In the genomic region with DNA sequence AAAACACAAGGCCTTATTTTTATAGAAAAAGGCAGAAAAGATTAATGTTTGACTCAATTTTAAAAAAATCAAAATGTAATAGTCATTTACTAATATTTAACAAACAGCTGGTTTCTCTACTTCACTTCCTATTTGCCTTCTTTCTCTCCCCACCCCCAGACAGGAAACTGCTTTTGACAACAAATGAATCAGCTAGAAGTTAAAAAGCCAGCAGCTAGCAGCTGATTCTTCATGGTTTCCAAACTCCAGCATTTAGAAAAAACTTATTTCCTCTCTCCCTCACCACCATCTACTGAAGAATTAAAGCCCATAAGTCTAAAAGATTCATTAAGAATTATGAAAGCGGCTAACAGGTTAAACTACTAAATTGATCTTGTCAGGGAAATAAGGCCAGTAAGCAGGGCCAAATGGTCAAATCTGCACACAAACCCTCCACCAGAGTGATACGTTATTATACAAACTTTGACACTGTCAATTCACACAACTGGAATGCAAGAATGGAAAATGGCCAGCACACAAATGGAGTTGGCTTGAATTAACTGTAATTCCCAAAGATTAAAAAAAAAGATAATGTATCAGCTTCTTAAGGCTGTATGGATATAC, we compare ENCODE assay signal across 8 cellular contexts. TPM values are rescaled to one million over a fixed set of nuclear protein-coding genes. Genes with fewer than 3 reads are reported as not detected.
DNase-seq lines count a peak whose midpoint lies in the region; ATAC-seq, FAIRE-seq and TF ChIP-seq lines count a peak whose summit lies in the region.

No MANE protein-coding gene starts in this region.

- H3K27ac Mint-ChIP-seq in activated naive CD8-positive, alpha-beta T cell treated with anti-CD3 and anti-CD28 coated beads for 36 hours: peak overlapping the region; percentile 79

- H3K27me3 ChIP-seq in BJ (ENCODE audit: control insufficient read depth, insufficient read depth, low read length) (no peaks in the 10 kb centered on the region), MG63 (no peaks in the 10 kb centered on the region)

- peak; percentile 35 for ATAC-seq in GM18861 (IDR thresholded peaks at IDR 0.05; ENCODE audit: unreplicated experiment)
- ATAC-seq in GM21723 (IDR thresholded peaks at IDR 0.05; ENCODE audit: unreplicated experiment): no peak

- H3K9me3 Mint-ChIP-seq in activated naive CD8-positive, alpha-beta T cell treated with anti-CD3 and anti-CD28 coated beads for 36 hours: no peaks in the 10 kb centered on the region

- peak; percentile 82 for FAIRE-seq in islet of Langerhans (lab: Jason Lieb, UNC)

- POLR2A ChIA-PET in BJ (lab: Charles Lee): interaction anchor here (1.0 kb wide), 1 partner anchor 37 kb away, joined by 5 read pairs; no protein-coding TSS in a partner anchor

- peak overlapping the region; percentile 61 for H3K4me3 Mint-ChIP-seq in activated naive CD8-positive, alpha-beta T cell treated with anti-CD3 and anti-CD28 coated beads for 36 hours

- TF ChIP-seq CTCF in BJ (IDR thresholded peaks at IDR 0.05; ENCODE audit: insufficient read depth, low read depth, low read length): no peak

- CTCF ChIA-PET in BJ (lab: Yijun Ruan, JAX): no interaction called here

- H3K36me3 ChIP-seq in BJ (ENCODE audit: control insufficient read depth, insufficient read depth, low read length): no peaks in the 10 kb centered on the region; the same call in 1 of the 2 replicates
- peaks cover 41% of the 10 kb centered on the region for H3K36me3 ChIP-seq in MG63

- H3K36me3 Mint-ChIP-seq in activated naive CD8-positive, alpha-beta T cell treated with anti-CD3 and anti-CD28 coated beads for 36 hours: peaks cover 34% of the 10 kb centered on the region

- DNase-seq in BJ (ENCODE audit: low read depth) (no peak), MG63 (peak; percentile 48), substantia nigra (lab: John Stamatoyannopoulos, UW) (peak in 4 of 49 donors; percentile 1 to 11 (median 6)), DMS114 treated with DMSO at 0.1 percent for 48 hours (lab: John Stamatoyannopoulos, UW; ENCODE audit: unreplicated experiment) (no peak)
- DNase-seq in activated naive CD8-positive, alpha-beta T cell treated with anti-CD3 and anti-CD28 coated beads for 36 hours: no peak

- peaks cover 45% of the 10 kb centered on the region for H3K4me1 Mint-ChIP-seq in activated naive CD8-positive, alpha-beta T cell treated with anti-CD3 and anti-CD28 coated beads for 36 hours

- no peaks in the 10 kb centered on the region for H3K9me3 ChIP-seq in MG63

- peak overlapping the region; percentile 13; the same call in 1 of the 2 replicates for H3K4me3 ChIP-seq in BJ (ENCODE audit: low read depth, low read length)
- peak overlapping the region; percentile 2; the same call in 1 of the 2 replicates for H3K4me3 ChIP-seq in MG63

- H3K27ac ChIP-seq in substantia nigra (ENCODE audit: low read depth, low read length, poor library complexity, severe bottlenecking): peak overlapping the region; percentile 58

- no peaks in the 10 kb centered on the region for H3K27me3 Mint-ChIP-seq in activated naive CD8-positive, alpha-beta T cell treated with anti-CD3 and anti-CD28 coated beads for 36 hours

RNA-seq across cellular contexts. Expression of a gene that starts 4.0 kb away (rescaled TPM):
- polyA plus RNA-seq in BJ (2011; rRNA removed): 17.3 and 30.0 TPM in 2 replicates
- polyA minus RNA-seq in BJ (2011; rRNA and poly(A)+ RNA removed): 36.1 and 55.1 TPM in 2 replicates
- 33.5 and 37.1 TPM in 2 replicates for total RNA-seq in MG63 (2014; rRNA removed; shearing (Covaris generic); ENCODE audit: low replicate concordance)
- total RNA-seq in activated naive CD8-positive, alpha-beta T cell treated with anti-CD3 and anti-CD28 coated beads for 36 hours: 10 to 100 TPM; 61.4 to 62.3 TPM
